11 cellular contexts compared by ENCODE assay signal in the genomic region with DNA sequence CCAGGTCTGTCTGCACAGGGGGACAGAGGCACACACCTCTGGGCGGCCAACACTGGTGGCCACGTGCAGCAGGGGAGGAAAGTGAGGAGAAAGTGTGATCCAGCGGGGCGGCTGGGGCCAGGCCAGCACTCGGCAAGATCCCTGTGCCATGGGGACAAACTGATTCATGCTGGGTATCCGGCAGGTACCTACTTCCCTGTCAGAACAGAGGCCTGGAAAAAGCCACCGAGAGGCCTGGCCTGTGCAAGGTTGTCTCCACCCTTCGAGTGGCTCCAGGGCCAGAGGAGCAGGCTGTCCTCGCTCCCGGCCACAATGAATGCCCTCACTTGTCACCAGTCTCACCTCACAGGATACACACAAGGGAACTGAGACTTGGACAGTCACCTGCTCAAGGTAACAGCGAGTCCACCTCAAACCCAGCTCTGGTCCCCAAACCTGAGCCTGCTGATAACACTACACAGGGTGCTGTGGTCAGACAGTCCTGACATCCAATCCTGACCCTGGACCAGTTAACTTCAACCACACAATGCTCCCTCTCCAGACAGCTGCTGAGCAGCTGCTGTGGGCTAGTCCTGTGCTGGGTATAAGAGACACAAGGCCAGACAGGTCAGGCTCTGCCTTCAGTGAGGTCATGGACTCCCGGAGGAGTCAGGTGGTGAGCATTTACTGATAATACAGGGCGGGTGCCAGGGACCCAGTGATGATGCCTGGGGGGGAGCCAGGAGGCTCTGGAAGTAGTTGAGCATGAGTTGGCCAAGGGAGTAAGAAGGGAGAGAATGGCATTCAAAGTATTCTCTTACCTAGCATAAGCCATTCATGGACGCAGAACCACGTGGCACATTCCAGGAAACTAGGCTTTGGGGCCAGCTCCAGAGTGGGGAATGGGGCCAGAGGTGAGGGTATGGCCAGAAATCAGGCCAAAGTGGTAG. TPM values are rescaled to one million over a fixed set of nuclear protein-coding genes. Genes with fewer than 3 reads are reported as not detected.
A peak's percentile ranks its signal among the peaks of the same experiment; 100 is the strongest.
DNase-seq lines count a peak whose midpoint lies in the region; ATAC-seq and TF ChIP-seq lines count a peak whose summit lies in the region.
"Had no signal": no experiment of that assay in that cellular context is flagged by ENCODE, and none has a peak within 500 bp of the region (broad histone marks: within the 10 kb centered on the region; RNA-seq: fewer than 3 reads in every experiment).

No MANE protein-coding gene starts in this region.

- POLR2A ChIA-PET in CD4-positive, alpha-beta T cell (lab: Charles Lee) = interaction anchor here (3.6 kb wide), 1 partner anchor 10 kb away, joined by 21 read pairs; no protein-coding TSS in a partner anchor

- no peak overlapping the region for H3K4me3 Mint-ChIP-seq in CD4-positive, alpha-beta T cell

- H3K27ac Mint-ChIP-seq in CD4-positive, alpha-beta T cell = peak overlapping the region; percentile 91

- TF ChIP-seq CTCF in CD4-positive, alpha-beta T cell (IDR thresholded peaks at IDR 0.05) = no peak

- H3K27me3 ChIP-seq in CD4-positive, alpha-beta T cell (ENCODE audit: control insufficient read depth, insufficient read depth, low read length) = no peaks in the 10 kb centered on the region
- H3K27me3 ChIP-seq in endocrine pancreas (ENCODE audit: control insufficient read depth, insufficient read depth, low read length) = no peaks in the 10 kb centered on the region
- H3K27me3 ChIP-seq in neuronal stem cell (ENCODE audit: control insufficient read depth in 3 of 3, insufficient read depth in 3 of 3, low read depth in 1 of 3, low read length in 3 of 3) = no peaks in the 10 kb centered on the region
- H3K27me3 ChIP-seq: foreskin keratinocyte had no signal

- H4K8ac ChIP-seq in neuronal stem cell (ENCODE audit: low read depth, low read length) = no peak overlapping the region

- no peak overlapping the region for H3K23ac ChIP-seq in neuronal stem cell (ENCODE audit: low read depth, low read length, poor library complexity)

- no peak overlapping the region for H2BK12ac ChIP-seq in neuronal stem cell (ENCODE audit: low read length)

- H2BK15ac ChIP-seq in neuronal stem cell (ENCODE audit: low read length) = no peak overlapping the region

- no peaks in the 10 kb centered on the region for H3K9me3 Mint-ChIP-seq in CD4-positive, alpha-beta T cell

- H3K18ac ChIP-seq in neuronal stem cell (ENCODE audit: low read length) = peak overlapping the region; percentile 78

- no peak overlapping the region for H2BK5ac ChIP-seq in neuronal stem cell (ENCODE audit: low read length)

- no peaks in the 10 kb centered on the region for H3K79me1 ChIP-seq in neuronal stem cell (ENCODE audit: low read depth, low read length)

- peak overlapping the region; percentile 22 for H3K9ac ChIP-seq in endocrine pancreas (ENCODE audit: control insufficient read depth, insufficient read depth, low read length)
- no peak overlapping the region for H3K9ac ChIP-seq in neuronal stem cell (ENCODE audit: low read depth, low read length, poor library complexity)

- no peak overlapping the region for H4K91ac ChIP-seq in neuronal stem cell (ENCODE audit: low read depth, low read length, poor library complexity)

- H3K4me1 ChIP-seq in endocrine pancreas (ENCODE audit: control insufficient read depth, insufficient read depth, low read length) = no peaks in the 10 kb centered on the region
- H3K4me1 ChIP-seq in neuronal stem cell (ENCODE audit: control insufficient read depth in 2 of 2, insufficient read depth in 1 of 2, low read depth in 1 of 2, low read length in 2 of 2) = peaks cover 12 to 39% of the 10 kb centered on the region in 2 donors

- no peak overlapping the region for H2AK5ac ChIP-seq in neuronal stem cell (ENCODE audit: low read depth, low read length)

- no peak overlapping the region for H2AFZ ChIP-seq in neuronal stem cell (ENCODE audit: low read length)

- H3K27ac ChIP-seq in CD4-positive, alpha-beta T cell (ENCODE audit: low read depth, low read length) = no peak overlapping the region
- H3K27ac ChIP-seq in neuronal stem cell (replicated peaks; ENCODE audit: low read length) = no peak overlapping the region
- H3K27ac ChIP-seq: foreskin keratinocyte had no signal

- H3K4me1 Mint-ChIP-seq in CD4-positive, alpha-beta T cell (ENCODE audit: low read depth) = peaks cover 61% of the 10 kb centered on the region

- no peaks in the 10 kb centered on the region for H3K9me3 ChIP-seq in CD4-positive, alpha-beta T cell (ENCODE audit: control insufficient read depth, low read length)
- H3K9me3 ChIP-seq in endocrine pancreas (ENCODE audit: control insufficient read depth, low read length) (no peaks in the 10 kb centered on the region), neuronal stem cell (replicated peaks in 1 of 2; ENCODE audit: control insufficient read depth in 2 of 2, insufficient read depth in 1 of 2, low read depth in 1 of 2, low read length in 2 of 2) (peaks cover 3 to 4% of the 10 kb centered on the region in 2 donors)

- H3K27me3 Mint-ChIP-seq in CD4-positive, alpha-beta T cell = no peaks in the 10 kb centered on the region

- intact Hi-C loops in CD4-positive, alpha-beta T cell (cut with DNase I, micrococcal nuclease) = no loop called here

- H2BK120ac ChIP-seq in neuronal stem cell (ENCODE audit: low read depth, low read length) = no peak overlapping the region

- no peak overlapping the region for H3K4ac ChIP-seq in neuronal stem cell (ENCODE audit: low read length)

- no CpG with 5 or more reads among the region's 15 CpGs for WGBS in neuronal stem cell (ENCODE audit: extremely low coverage in 2 of 2, insufficient read length in 2 of 2, insufficient replicate concordance in 1 of 2), 2 donors

- DNase-seq in CD4-positive, alpha-beta T cell = no peak
- DNase-seq in NCI-H226 = peak; percentile 98
- no peak for DNase-seq in neuronal stem cell (ENCODE audit: low spot score)
- no peak for DNase-seq in NK-92 treated with Interleukin-12 subunit alpha and Interleukin-12 subunit beta, amount 100 ng/mL, for 24 hours (lab: John Stamatoyannopoulos, UW)
- DNase-seq in NCI-H524 (lab: John Stamatoyannopoulos, UW) = no peak
- DNase-seq: DMS 273 treated with DMSO at 0.1 percent for 48 hours, occipital lobe had no signal

- no peak overlapping the region for H3K14ac ChIP-seq in neuronal stem cell (ENCODE audit: low read length)

- peaks cover 54% of the 10 kb centered on the region for H3K36me3 Mint-ChIP-seq in CD4-positive, alpha-beta T cell (ENCODE audit: low read depth)

- no peak overlapping the region for H3K4me2 ChIP-seq in neuronal stem cell (ENCODE audit: insufficient read depth, low read length, poor library complexity, severe bottlenecking)

- ATAC-seq in CD4-positive, alpha-beta T cell (ENCODE audit: poor library complexity) = no peak
- ATAC-seq in SK-N-SH treated with all-trans-retinoic acid at 6 μM for 48 hours (no peak), HG03439 (IDR thresholded peaks at IDR 0.05; ENCODE audit: unreplicated experiment) (no peak)
- ATAC-seq: foreskin keratinocyte had no signal

- H3K4me3 ChIP-seq in endocrine pancreas (ENCODE audit: control insufficient read depth, insufficient read depth, low read length) = no peak overlapping the region
- H3K4me3 ChIP-seq in neuronal stem cell (ENCODE audit: low read length in 2 of 2) = no peak overlapping the region

- H3K36me3 ChIP-seq in endocrine pancreas (ENCODE audit: control insufficient read depth, insufficient read depth, low read length) = no peaks in the 10 kb centered on the region
- peaks cover 9 to 26% of the 10 kb centered on the region in 2 donors for H3K36me3 ChIP-seq in neuronal stem cell (replicated peaks in 1 of 2; ENCODE audit: control insufficient read depth in 2 of 2, insufficient read depth in 2 of 2, low read length in 2 of 2)

- CTCF ChIA-PET in CD4-positive, alpha-beta T cell (lab: Charles Lee) = no interaction called here

TF ChIP-seq in SK-N-SH treated with all-trans-retinoic acid at 6 μM for 48 hours, 23 proteins besides CTCF, POLR2A, EP300 and RAD21:
- TF ChIP-seq ARNTL (CRISPR knock-in tag; IDR thresholded peaks at IDR 0.05; ENCODE audit: borderline replicate concordance, low read depth) (no peak), GLIS3 (CRISPR knock-in tag; IDR thresholded peaks at IDR 0.05) (no peak)

RNA-seq across cellular contexts. Expression of a gene that starts 53.0 kb away (rescaled TPM):
- total RNA-seq in CD4-positive, alpha-beta T cell = 10 to 100 TPM; 23.0 to 23.6 TPM
- 24.7 TPM for polyA plus RNA-seq in neuronal stem cell (2013, experiment 1 of 2)
- 23.1 TPM for polyA plus RNA-seq in neuronal stem cell (2013, experiment 2 of 2)
